7 cellular contexts compared by ENCODE assay signal in the genomic region with DNA sequence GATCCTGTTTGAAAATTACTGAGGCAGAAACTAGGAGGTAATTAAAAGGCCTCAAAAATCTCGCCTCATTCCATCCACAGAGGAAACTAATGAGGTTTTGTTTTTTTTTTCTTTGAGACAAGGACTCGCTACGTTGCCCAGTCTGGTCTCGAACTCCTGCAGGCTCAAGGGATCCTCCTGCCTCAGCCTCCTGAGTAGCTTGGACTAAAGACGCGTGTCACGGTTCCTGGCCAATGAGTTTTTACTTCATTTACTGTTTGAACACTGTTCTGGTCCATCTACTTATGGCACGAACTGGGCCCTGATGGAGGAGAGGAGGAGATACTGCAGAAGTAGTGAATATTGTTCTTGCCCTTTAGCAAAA. TPM values are rescaled to one million over a fixed set of nuclear protein-coding genes. Genes with fewer than 3 reads are reported as not detected.
DNase-seq lines count a peak whose midpoint lies in the region; ATAC-seq and TF ChIP-seq lines count a peak whose summit lies in the region.

No MANE protein-coding gene starts in this region.

- CTCF ChIA-PET in HCT116 (lab: Charles Lee) (interaction anchor here (0.9 to 2.3 kb wide), 8 partner anchors 11 to 471 kb away, joined by 3 to 10 read pairs (median 4); partner anchors contain the start of genes PHF12, RPL23A, SDF2 and SUPT6H), activated B cell treated with CpG ODN at 0.5 μM for 24 hours (lab: Charles Lee) (interaction anchor here (1.4 to 1.9 kb wide), 4 partner anchors 11 to 472 kb away, joined by 4 to 10 read pairs (median 6); partner anchors contain the start of genes SDF2 and SUPT6H)

- peak overlapping the region; percentile 88 for H3K27ac Mint-ChIP-seq in activated B cell treated with CpG ODN at 0.5 μM for 24 hours

- H3K27me3 ChIP-seq in HCT116 (ENCODE audit: insufficient read depth, low read length), result no peaks in the 10 kb centered on the region
- no peaks in the 10 kb centered on the region for H3K27me3 ChIP-seq in hepatocyte

- H3K9me3 ChIP-seq in HCT116 (ENCODE audit: control insufficient read depth in 1 of 2, insufficient read depth in 1 of 2, low read depth in 1 of 2, low read length in 2 of 2), result no peaks in the 10 kb centered on the region
- no peaks in the 10 kb centered on the region for H3K9me3 ChIP-seq in hepatocyte (ENCODE audit: low read depth)

- peaks cover 7% of the 10 kb centered on the region; the same call in 1 of the 2 replicates for H4K20me1 ChIP-seq in HCT116 (ENCODE audit: insufficient read depth)
- H4K20me1 ChIP-seq in hepatocyte (ENCODE audit: insufficient read depth, poor library complexity, severe bottlenecking), result peaks cover 2% of the 10 kb centered on the region

- peaks cover 40% of the 10 kb centered on the region for H3K4me1 Mint-ChIP-seq in activated B cell treated with CpG ODN at 0.5 μM for 24 hours

- TF ChIP-seq RAD21 in HCT116 (IDR thresholded peaks at IDR 0.05; ENCODE audit: low read depth), result no peak

- no peaks in the 10 kb centered on the region for H3K9me3 Mint-ChIP-seq in activated B cell treated with CpG ODN at 0.5 μM for 24 hours

- H3K4me3 ChIP-seq in HCT116 (replicated peaks in 1 of 2; ENCODE audit: low read depth in 1 of 2, low read length in 2 of 2) (peak overlapping the region; percentile 61 to 77), hepatocyte (peak overlapping the region; percentile 20)

- peak overlapping the region; percentile 97 for H3K4me3 Mint-ChIP-seq in activated B cell treated with CpG ODN at 0.5 μM for 24 hours

- H3K4me2 ChIP-seq in HCT116 (ENCODE audit: low read length), result peak overlapping the region; percentile 90
- H3K4me2 ChIP-seq in hepatocyte, result peak overlapping the region; percentile 77

- no peak for TF ChIP-seq CTCF in HCT116 (IDR thresholded peaks at IDR 0.05 in 2 of 3, conservative IDR thresholded peaks at IDR 0.05 in 1 of 3; ENCODE audit: borderline replicate concordance in 1 of 3, insufficient read depth in 1 of 3, low read depth in 2 of 3, low read length in 2 of 3)
- TF ChIP-seq CTCF in activated B cell treated with CpG ODN at 0.5 μM for 24 hours (IDR thresholded peaks at IDR 0.05), result no peak
- no peak for TF ChIP-seq CTCF in hepatocyte (IDR thresholded peaks at IDR 0.05; ENCODE audit: poor library complexity)

- peaks cover 42% of the 10 kb centered on the region for H3K79me2 ChIP-seq in HCT116 (ENCODE audit: insufficient read depth, low read length)
- peaks cover 40% of the 10 kb centered on the region for H3K79me2 ChIP-seq in hepatocyte

- TF ChIP-seq POLR2A in HCT116 (IDR thresholded peaks at IDR 0.05; ENCODE audit: borderline replicate concordance, extremely low read depth, insufficient read depth, insufficient read length), result no peak

- peaks cover 51% of the 10 kb centered on the region for H3K36me3 Mint-ChIP-seq in activated B cell treated with CpG ODN at 0.5 μM for 24 hours (ENCODE audit: low read depth)

- BruUV-seq in HCT116 (replicated peaks; lab: Mats Ljungman, UMichigan), result TSS peak; percentile 97

- no peak overlapping the region for H2AFZ ChIP-seq in HCT116 (ENCODE audit: low read depth, low read length, poor library complexity, severe bottlenecking)
- peak overlapping the region; percentile 68 for H2AFZ ChIP-seq in hepatocyte

- H3K27me3 Mint-ChIP-seq in activated B cell treated with CpG ODN at 0.5 μM for 24 hours, result no peaks in the 10 kb centered on the region

- H3K9me2 ChIP-seq in HCT116 (ENCODE audit: insufficient read depth) (no peaks in the 10 kb centered on the region), hepatocyte (replicated peaks; ENCODE audit: insufficient read depth) (no peaks in the 10 kb centered on the region)

- H3K27ac ChIP-seq in HCT116 (ENCODE audit: low read depth, low read length), result peak overlapping the region; percentile 74
- peak overlapping the region; percentile 94 for H3K27ac ChIP-seq in hepatocyte

- WGBS in hepatocyte (ENCODE audit: low lambda C conversion rate, missing lambda C conversion rate), result 69% methylated on average over 8 of the region's 8 CpGs

- H3K9ac ChIP-seq in HCT116 (ENCODE audit: low read length), result peak overlapping the region; percentile 83

- H3K4me1 ChIP-seq in HCT116 (ENCODE audit: control insufficient read depth in 1 of 2, insufficient read depth in 2 of 2, low read length in 2 of 2) (peaks cover 12 to 29% of the 10 kb centered on the region in 2 experiments), hepatocyte (ENCODE audit: insufficient read depth) (peaks cover 19% of the 10 kb centered on the region)

- H3K36me3 ChIP-seq in HCT116 (ENCODE audit: control insufficient read depth in 1 of 2, insufficient read depth in 2 of 2, low read length in 2 of 2), result peaks cover 27 to 33% of the 10 kb centered on the region in 2 experiments; a peak in 3 of 4 replicates
- no peaks in the 10 kb centered on the region for H3K36me3 ChIP-seq in hepatocyte (replicated peaks; ENCODE audit: insufficient read depth, low read depth)

- DNase-seq in HCT116 (ENCODE audit: low read depth, low spot score) (no peak), activated B cell treated with CpG ODN at 0.5 μM for 24 hours (no peak), hepatocyte (ENCODE audit: low spot score) (no peak), NCI-H2081 (lab: John Stamatoyannopoulos, UW) (no peak), NCI-H187 (lab: John Stamatoyannopoulos, UW) (no peak)
- peak; percentile 41 for DNase-seq in stimulated activated CD8-positive, alpha-beta memory T cell treated with anti-CD3 and anti-CD28 coated beads, Interleukin-4, amount 100 ng/mL, for 48 hours

- POLR2A ChIA-PET in HCT116 (lab: Charles Lee) (interaction anchor here (3.1 kb wide), 1 partner anchor 16 kb away, joined by 19 read pairs; the partner anchor contains the start of genes SDF2 and SUPT6H), activated B cell treated with CpG ODN at 0.5 μM for 24 hours (lab: Charles Lee) (interaction anchor here (0.6 to 5.1 kb wide), 23 partner anchors 11 to 494 kb away, joined by 3 to 100 read pairs (median 9); partner anchors contain the start of genes ALDOC, DHRS13, FAM222B and IFT20)

- ATAC-seq in HCT116 (peak; percentile 5; the same call in 1 of the 2 replicates), activated B cell treated with CpG ODN at 0.5 μM for 24 hours (ENCODE audit: low read depth) (no peak), GM18870 (IDR thresholded peaks at IDR 0.05; ENCODE audit: unreplicated experiment) (no peak)

- intact Hi-C loops in HCT116 (cut with micrococcal nuclease) (loop anchor here (1.0 to 10.0 kb wide), 2 partner anchors 31 to 259 kb away; partner anchors contain the start of gene DHRS13), activated B cell treated with CpG ODN at 0.5 μM for 24 hours (cut with micrococcal nuclease) (loop anchor here (1.0 to 2.0 kb wide), 8 partner anchors 17 to 307 kb away; partner anchors contain the start of genes ALDOC, RPL23A, SPAG5 and SUPT6H)

- RAD21 ChIA-PET in HCT116 (lab: Charles Lee; ENCODE audit: low non-redundant PET in 1 of 2, low total read pairs in 2 of 2, uncharacterized antibody in 2 of 2, unreplicated experiment in 2 of 2), result no interaction called here

TF ChIP-seq in HCT116, 20 proteins besides CTCF, POLR2A, EP300 and RAD21:
- TF ChIP-seq ATF3 (IDR thresholded peaks at IDR 0.05) (no peak), CBX3 (IDR thresholded peaks at IDR 0.05; ENCODE audit: low read depth) (0 out of 2 replicates have a peak, but pooled peaks have one; percentile 8)

RNA-seq across cellular contexts. Expression of gene BLTP2, which starts 0.6 kb away (rescaled TPM):
- total RNA-seq in HCT116 (2021; ENCODE audit: unreplicated experiment), result 140 TPM
- polyA plus RNA-seq in HCT116 (2012), result 49.8 and 54.5 TPM in 2 replicates
- total RNA-seq in activated B cell treated with CpG ODN at 0.5 μM for 24 hours, result 162 and 182 TPM in 2 replicates
- total RNA-seq in hepatocyte, result 74.1 and 82.4 TPM in 2 replicates
- polyA plus RNA-seq in hepatocyte, result 38.3 and 40.1 TPM in 2 replicates

RNA-seq across cellular contexts. Expression of gene SDF2, which starts 16.1 kb away (rescaled TPM):
- total RNA-seq in HCT116 (2021; ENCODE audit: unreplicated experiment) (41.3 TPM), activated B cell treated with CpG ODN at 0.5 μM for 24 hours (36.1 and 47.7 TPM in 2 replicates), hepatocyte (77.4 and 78.6 TPM in 2 replicates)
- 44.5 and 47.9 TPM in 2 replicates for polyA plus RNA-seq in HCT116 (2012)
- polyA plus RNA-seq in hepatocyte, result 123 and 148 TPM in 2 replicates

RNA-seq across cellular contexts. Expression of gene SUPT6H, which starts 16.4 kb away (rescaled TPM):
- total RNA-seq in HCT116 (2021; ENCODE audit: unreplicated experiment), result 62.1 TPM
- 52.1 and 52.4 TPM in 2 replicates for polyA plus RNA-seq in HCT116 (2012)
- 77.1 and 92.4 TPM in 2 replicates for total RNA-seq in activated B cell treated with CpG ODN at 0.5 μM for 24 hours
- 48.8 and 50.8 TPM in 2 replicates for total RNA-seq in hepatocyte
- polyA plus RNA-seq in hepatocyte, result 32.6 and 34.3 TPM in 2 replicates

RNA-seq across cellular contexts. Expression of gene RSKR, which starts 31.6 kb away (rescaled TPM):
- total RNA-seq in HCT116 (2021; ENCODE audit: unreplicated experiment) (18.9 TPM), activated B cell treated with CpG ODN at 0.5 μM for 24 hours (21.0 and 26.8 TPM in 2 replicates), hepatocyte (4.6 and 5.3 TPM in 2 replicates)
- 9.5 and 9.7 TPM in 2 replicates for polyA plus RNA-seq in HCT116 (2012)
- polyA plus RNA-seq in hepatocyte, result 1.6 and 2.2 TPM in 2 replicates

RNA-seq across cellular contexts. Expression of gene SPAG5, which starts 46.7 kb away (rescaled TPM):
- total RNA-seq in HCT116 (2021; ENCODE audit: unreplicated experiment), result 94.9 TPM
- polyA plus RNA-seq in HCT116 (2012), result 77.7 and 92.1 TPM in 2 replicates
- total RNA-seq in activated B cell treated with CpG ODN at 0.5 μM for 24 hours, result 14.6 and 15.8 TPM in 2 replicates
- 13.9 and 16.3 TPM in 2 replicates for total RNA-seq in hepatocyte
- 17.9 and 19.2 TPM in 2 replicates for polyA plus RNA-seq in hepatocyte
